8 cellular contexts compared by ENCODE assay signal in genomic region chr9:6413365-6414263, GRCh38. TPM values are rescaled to one million over a fixed set of nuclear protein-coding genes. Genes with fewer than 3 reads are reported as not detected.
A peak's percentile ranks its signal among the peaks of the same experiment; 100 is the strongest.
DNase-seq lines count a peak whose midpoint lies in the region; ATAC-seq, FAIRE-seq and TF ChIP-seq lines count a peak whose summit lies in the region.

No MANE protein-coding gene starts in this region.

- TF ChIP-seq CTCF in GM06990 (IDR thresholded peaks at IDR 0.05; ENCODE audit: insufficient read depth, low read length, poor library complexity, severe bottlenecking), result no peak
- no peak for TF ChIP-seq CTCF in GM23338 (conservative IDR thresholded peaks at IDR 0.05; ENCODE audit: low read depth in 2 of 2)
- TF ChIP-seq CTCF in mucosa of descending colon (IDR thresholded peaks at IDR 0.05), result no peak
- no peak for TF ChIP-seq CTCF in stomach (IDR thresholded peaks at IDR 0.05)

- ATAC-seq in GM23338 (peak; percentile 26), mucosa of descending colon (peak; percentile 57)

- peaks cover 48% of the 10 kb centered on the region for H3K79me2 ChIP-seq in GM23338 (replicated peaks; ENCODE audit: insufficient read depth)

- no peak for FAIRE-seq in HTR-8/SVneo (lab: Jason Lieb, UNC)

- H3K27me3 ChIP-seq in GM06990 (replicated peaks; ENCODE audit: control insufficient read depth, insufficient read depth, low read length), result no peaks in the 10 kb centered on the region
- peaks cover 27% of the 10 kb centered on the region for H3K27me3 ChIP-seq in GM23338 (ENCODE audit: insufficient read depth)
- no peaks in the 10 kb centered on the region for H3K27me3 ChIP-seq in endocrine pancreas (ENCODE audit: control insufficient read depth, insufficient read depth, low read length)
- no peaks in the 10 kb centered on the region for H3K27me3 ChIP-seq in stomach

- peak overlapping the region; percentile 80 for H3K4me2 ChIP-seq in GM23338

- H3K4me1 ChIP-seq in GM23338 (ENCODE audit: insufficient read depth), result 0 out of 2 replicates have a peak, but pooled peaks cover 13% of the 10 kb centered on the region
- H3K4me1 ChIP-seq in endocrine pancreas (ENCODE audit: control insufficient read depth, insufficient read depth, low read length), result peaks cover 5% of the 10 kb centered on the region
- H3K4me1 ChIP-seq in mucosa of descending colon (ENCODE audit: low read depth), result peaks cover 10% of the 10 kb centered on the region
- peaks cover 17 to 47% (median 33%) of the 10 kb centered on the region in 4 donors for H3K4me1 ChIP-seq in stomach

- peaks cover 11% of the 10 kb centered on the region for H3K36me3 Mint-ChIP-seq in GM23338 (ENCODE audit: low read depth)

- H4K20me1 ChIP-seq in GM23338 (replicated peaks; ENCODE audit: insufficient read depth), result peaks cover 42% of the 10 kb centered on the region

- H2AFZ ChIP-seq in GM23338, result peak overlapping the region; percentile 60; the same call in 1 of the 2 replicates

- H3K9ac ChIP-seq in endocrine pancreas (ENCODE audit: control insufficient read depth, insufficient read depth, low read length), result peak overlapping the region; percentile 94

- DNase-seq in GM06990 (ENCODE audit: extremely low read depth, insufficient read length) (peak; percentile 59), GM23338 (ENCODE audit: low spot score) (peak; percentile 61), LoVo (ENCODE audit: low spot score) (peak; percentile 18), mucosa of descending colon (peak; percentile 51 to 76 (median 68)), stomach (peak; percentile 42), HTR-8/SVneo (ENCODE audit: insufficient read length, low spot score) (no peak)
- peak; percentile 47 for DNase-seq in activated CD4-positive, alpha-beta T cell treated with anti-CD3 and anti-CD28 coated beads, Interleukin-2, amount 50 U/mL, for 48 hours

- H3K4me3 ChIP-seq in GM06990 (replicated peaks; ENCODE audit: low read depth, low read length), result peak overlapping the region; percentile 94
- peak overlapping the region; percentile 85 for H3K4me3 ChIP-seq in GM23338
- peak overlapping the region; percentile 84 for H3K4me3 ChIP-seq in endocrine pancreas (ENCODE audit: control insufficient read depth, insufficient read depth, low read length)
- peak overlapping the region; percentile 94 for H3K4me3 ChIP-seq in mucosa of descending colon
- H3K4me3 ChIP-seq in stomach, result peak overlapping the region; percentile 91 to 99 (median 96)

- intact Hi-C loops in mucosa of descending colon (cut with DNase I, micrococcal nuclease), result no loop called here
- intact Hi-C loops in stomach (cut with DNase I; ENCODE audit: low total_unique reads), result no loop called here

- H3K9me3 ChIP-seq in endocrine pancreas (ENCODE audit: control insufficient read depth, low read length), result no peaks in the 10 kb centered on the region
- no peaks in the 10 kb centered on the region for H3K9me3 ChIP-seq in mucosa of descending colon
- H3K9me3 ChIP-seq in stomach, result no peaks in the 10 kb centered on the region

- WGBS in stomach, 5 donors, result 0% methylated on average over 20 to 93 of the region's 93 CpGs

- H3K9me3 Mint-ChIP-seq in GM23338, result peaks cover 2% of the 10 kb centered on the region; the same call in 1 of the 3 replicates

- no peak for TF ChIP-seq EP300 in stomach (IDR thresholded peaks at IDR 0.05)

- H3K4me3 Mint-ChIP-seq in GM23338, result peak overlapping the region; percentile 79

- H3K4me1 Mint-ChIP-seq in GM23338, result peaks cover 32% of the 10 kb centered on the region

- H3K27me3 Mint-ChIP-seq in GM23338 (ENCODE audit: insufficient read depth, low read depth, poor library complexity), result peaks cover 3% of the 10 kb centered on the region

- H3K27ac Mint-ChIP-seq in GM23338, result no peak overlapping the region

- TF ChIP-seq POLR2A in stomach (IDR thresholded peaks at IDR 0.05), result no peak

- H3K27ac ChIP-seq in GM23338 (ENCODE audit: low read depth) (no peak overlapping the region), stomach (peak overlapping the region; percentile 84 to 92 (median 88))

- no peaks in the 10 kb centered on the region; the same call in 1 of the 2 replicates for H3K36me3 ChIP-seq in GM06990 (ENCODE audit: control insufficient read depth, insufficient read depth, low read length)
- H3K36me3 ChIP-seq in GM23338 (ENCODE audit: insufficient read depth), result peaks cover 5% of the 10 kb centered on the region; the same call in 1 of the 2 replicates
- no peaks in the 10 kb centered on the region for H3K36me3 ChIP-seq in endocrine pancreas (ENCODE audit: control insufficient read depth, insufficient read depth, low read length)
- no peaks in the 10 kb centered on the region for H3K36me3 ChIP-seq in mucosa of descending colon (ENCODE audit: low read depth)
- no peaks in the 10 kb centered on the region for H3K36me3 ChIP-seq in stomach

- no peaks in the 10 kb centered on the region for H3K9me2 ChIP-seq in GM23338 (ENCODE audit: insufficient read depth)

- 0 out of 2 replicates have a peak, but pooled peaks cover 5% of the 10 kb centered on the region for H3F3A ChIP-seq in GM23338 (replicated peaks; ENCODE audit: low read depth)

TF ChIP-seq in GM23338, 12 proteins besides CTCF, POLR2A, EP300 and RAD21 (continues in another document):
- TF ChIP-seq, protein P1, sequence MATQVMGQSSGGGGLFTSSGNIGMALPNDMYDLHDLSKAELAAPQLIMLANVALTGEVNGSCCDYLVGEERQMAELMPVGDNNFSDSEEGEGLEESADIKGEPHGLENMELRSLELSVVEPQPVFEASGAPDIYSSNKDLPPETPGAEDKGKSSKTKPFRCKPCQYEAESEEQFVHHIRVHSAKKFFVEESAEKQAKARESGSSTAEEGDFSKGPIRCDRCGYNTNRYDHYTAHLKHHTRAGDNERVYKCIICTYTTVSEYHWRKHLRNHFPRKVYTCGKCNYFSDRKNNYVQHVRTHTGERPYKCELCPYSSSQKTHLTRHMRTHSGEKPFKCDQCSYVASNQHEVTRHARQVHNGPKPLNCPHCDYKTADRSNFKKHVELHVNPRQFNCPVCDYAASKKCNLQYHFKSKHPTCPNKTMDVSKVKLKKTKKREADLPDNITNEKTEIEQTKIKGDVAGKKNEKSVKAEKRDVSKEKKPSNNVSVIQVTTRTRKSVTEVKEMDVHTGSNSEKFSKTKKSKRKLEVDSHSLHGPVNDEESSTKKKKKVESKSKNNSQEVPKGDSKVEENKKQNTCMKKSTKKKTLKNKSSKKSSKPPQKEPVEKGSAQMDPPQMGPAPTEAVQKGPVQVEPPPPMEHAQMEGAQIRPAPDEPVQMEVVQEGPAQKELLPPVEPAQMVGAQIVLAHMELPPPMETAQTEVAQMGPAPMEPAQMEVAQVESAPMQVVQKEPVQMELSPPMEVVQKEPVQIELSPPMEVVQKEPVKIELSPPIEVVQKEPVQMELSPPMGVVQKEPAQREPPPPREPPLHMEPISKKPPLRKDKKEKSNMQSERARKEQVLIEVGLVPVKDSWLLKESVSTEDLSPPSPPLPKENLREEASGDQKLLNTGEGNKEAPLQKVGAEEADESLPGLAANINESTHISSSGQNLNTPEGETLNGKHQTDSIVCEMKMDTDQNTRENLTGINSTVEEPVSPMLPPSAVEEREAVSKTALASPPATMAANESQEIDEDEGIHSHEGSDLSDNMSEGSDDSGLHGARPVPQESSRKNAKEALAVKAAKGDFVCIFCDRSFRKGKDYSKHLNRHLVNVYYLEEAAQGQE (IDR thresholded peaks at IDR 0.05; ENCODE audit: unreplicated experiment), result no peak
- TF ChIP-seq STAT1 (IDR thresholded peaks at IDR 0.05; ENCODE audit: unreplicated experiment), result no peak
- no peak for TF ChIP-seq NANOG (IDR thresholded peaks at IDR 0.05; ENCODE audit: borderline replicate concordance)
- TF ChIP-seq EZH2 (IDR thresholded peaks at IDR 0.05; ENCODE audit: low read depth, unreplicated experiment), result no peak

RNA-seq across cellular contexts. Expression of gene UHRF2, which starts 0.6 kb away (rescaled TPM):
- total RNA-seq in GM23338 (2014; rRNA removed; shearing (Covaris generic)), result 47.4 and 51.6 TPM in 2 replicates
- 13.3 and 15.1 TPM in 2 replicates for polyA plus RNA-seq in GM23338 (2016; fragmentation: Nextera tagmentation; extraction: Ambion mirVana)
- total RNA-seq in mucosa of descending colon, result 10 to 100 TPM; 28.1 to 42.0 (median 37.9) TPM
- 100 to 1,000 TPM in 1 of 5 donors, 10 to 100 TPM in 4; 42.6 to 114 (median 57.1) TPM for total RNA-seq in stomach
- polyA plus RNA-seq in stomach, result 10 to 100 TPM in 2 of 3 donors, 1 to 10 TPM in 1; 9.4 to 18.4 (median 10.2) TPM
